ENCODE assay signal across 11 cellular contexts in genomic region chr4:142202404-142203332, GRCh38.
A peak's percentile ranks its signal among the peaks of the same experiment; 100 is the strongest.
DNase-seq lines count a peak whose midpoint lies in the region; ATAC-seq and TF ChIP-seq lines count a peak whose summit lies in the region.
"Had no signal": no experiment of that assay in that cellular context is flagged by ENCODE, and none has a peak within 500 bp of the region (broad histone marks: within the 10 kb centered on the region; RNA-seq: fewer than 3 reads in every experiment).

No MANE protein-coding gene starts in this region.

- H3K27me3 Mint-ChIP-seq in activated T-helper 17 cell treated with anti-CD3 and anti-CD28 coated beads, Interleukin-2, amount 50 U/mL, for 72 hours = no peaks in the 10 kb centered on the region
- no peaks in the 10 kb centered on the region for H3K27me3 Mint-ChIP-seq in type B pancreatic cell

- no peak overlapping the region for H3K9ac ChIP-seq in PC-3 (ENCODE audit: low read length)

- H3F3A ChIP-seq in PC-3 (ENCODE audit: low read length, unreplicated experiment) = no peaks in the 10 kb centered on the region

- H2AFZ ChIP-seq in PC-3 (ENCODE audit: low read length) = no peak overlapping the region

- no peak for TF ChIP-seq CTCF in PC-3 (conservative IDR thresholded peaks at IDR 0.05; ENCODE audit: low read depth, low read length)
- no peak for TF ChIP-seq CTCF in type B pancreatic cell (conservative IDR thresholded peaks at IDR 0.05)

- CTCF ChIA-PET in PC-3 (lab: Charles Lee) = no interaction called here

- H3K4me3 ChIP-seq in PC-3 (ENCODE audit: low read length) = no peak overlapping the region

- no peaks in the 10 kb centered on the region for H3K9me2 ChIP-seq in PC-3 (replicated peaks; ENCODE audit: low read length)

- no peaks in the 10 kb centered on the region for H4K20me1 ChIP-seq in PC-3 (ENCODE audit: low read length)

- no peak overlapping the region for H3K4me2 ChIP-seq in PC-3 (ENCODE audit: low read length)

- peaks cover 3% of the 10 kb centered on the region; the same call in 1 of the 2 replicates for H3K36me3 ChIP-seq in PC-3 (ENCODE audit: low read depth, low read length)

- H3K36me3 Mint-ChIP-seq in activated T-helper 17 cell treated with anti-CD3 and anti-CD28 coated beads, Interleukin-2, amount 50 U/mL, for 72 hours (ENCODE audit: low read depth) = peaks cover 74% of the 10 kb centered on the region
- no peaks in the 10 kb centered on the region for H3K36me3 Mint-ChIP-seq in type B pancreatic cell

- H3K27me3 ChIP-seq in PC-3 (ENCODE audit: low read length) = no peaks in the 10 kb centered on the region

- no TSS peak for BruUV-seq in PC-3 (replicated peaks; lab: Mats Ljungman, UMichigan)

- no peak overlapping the region for H3K4me3 Mint-ChIP-seq in activated T-helper 17 cell treated with anti-CD3 and anti-CD28 coated beads, Interleukin-2, amount 50 U/mL, for 72 hours
- no peak overlapping the region for H3K4me3 Mint-ChIP-seq in type B pancreatic cell

- intact Hi-C loops in PC-3 (cut with micrococcal nuclease) = loop anchor here (5.0 to 10.0 kb wide), 3 partner anchors 75 to 642 kb away; partner anchors contain the start of gene INPP4B

- peaks cover 8% of the 10 kb centered on the region for H3K4me1 Mint-ChIP-seq in activated T-helper 17 cell treated with anti-CD3 and anti-CD28 coated beads, Interleukin-2, amount 50 U/mL, for 72 hours
- H3K4me1 Mint-ChIP-seq in type B pancreatic cell (ENCODE audit: unreplicated experiment) = no peaks in the 10 kb centered on the region

- peak overlapping the region; percentile 23 for H3K27ac Mint-ChIP-seq in activated T-helper 17 cell treated with anti-CD3 and anti-CD28 coated beads, Interleukin-2, amount 50 U/mL, for 72 hours
- H3K27ac Mint-ChIP-seq in type B pancreatic cell = no peak overlapping the region

- no peaks in the 10 kb centered on the region for H3K79me2 ChIP-seq in PC-3 (ENCODE audit: low read length)

- H3K4me1 ChIP-seq in PC-3 (ENCODE audit: insufficient read depth, low read length) = no peaks in the 10 kb centered on the region

- no peaks in the 10 kb centered on the region for H3K9me3 Mint-ChIP-seq in activated T-helper 17 cell treated with anti-CD3 and anti-CD28 coated beads, Interleukin-2, amount 50 U/mL, for 72 hours
- H3K9me3 Mint-ChIP-seq in type B pancreatic cell = no peaks in the 10 kb centered on the region

- ATAC-seq in GM18909 (IDR thresholded peaks at IDR 0.05; ENCODE audit: poor library complexity, unreplicated experiment) = peak; percentile 87
- ATAC-seq in GM21526 (IDR thresholded peaks at IDR 0.05; ENCODE audit: low FRiP score, unreplicated experiment) = peak; percentile 93
- peak; percentile 86 for ATAC-seq in HG03066 (IDR thresholded peaks at IDR 0.05; ENCODE audit: low read depth, unreplicated experiment)
- ATAC-seq in activated T-helper 17 cell treated with anti-CD3 and anti-CD28 coated beads, Interleukin-2, amount 50 U/mL, for 72 hours (replicated peaks) = no peak
- no peak for ATAC-seq in PC-3
- ATAC-seq: sciatic nerve, SK-N-SH treated with all-trans-retinoic acid at 6 μM for 48 hours had no signal

- DNase-seq in PC-3 = no peak
- no peak for DNase-seq in retina
- no peak for DNase-seq in type B pancreatic cell (ENCODE audit: extremely low spot score, unreplicated experiment)
- DNase-seq: activated CD8-positive, alpha-beta memory T cell treated with anti-CD3 and anti-CD28 coated beads for 24 hours; Karpas-422 had no signal

- no peaks in the 10 kb centered on the region for H3K9me3 ChIP-seq in PC-3 (ENCODE audit: low read length)

- H3K27ac ChIP-seq in PC-3 (ENCODE audit: low read length) = no peak overlapping the region

- POLR2A ChIA-PET in PC-3 (lab: Charles Lee; ENCODE audit: unreplicated experiment) = no interaction called here

Comparison
In these comparisons a context has a peak if more than half of its experiments do, and no peak if none do; other contexts are left out.
1. ATAC-seq: peak in GM18909 (single experiment), GM21526 (single experiment) and HG03066 (single experiment); none in activated T-helper 17 cell treated with anti-CD3 and anti-CD28 coated beads, Interleukin-2, amount 50 U/mL, for 72 hours (single experiment) and PC-3 (single experiment).